Comparison of ENCODE assay signal across 8 cellular contexts in the genomic region with DNA sequence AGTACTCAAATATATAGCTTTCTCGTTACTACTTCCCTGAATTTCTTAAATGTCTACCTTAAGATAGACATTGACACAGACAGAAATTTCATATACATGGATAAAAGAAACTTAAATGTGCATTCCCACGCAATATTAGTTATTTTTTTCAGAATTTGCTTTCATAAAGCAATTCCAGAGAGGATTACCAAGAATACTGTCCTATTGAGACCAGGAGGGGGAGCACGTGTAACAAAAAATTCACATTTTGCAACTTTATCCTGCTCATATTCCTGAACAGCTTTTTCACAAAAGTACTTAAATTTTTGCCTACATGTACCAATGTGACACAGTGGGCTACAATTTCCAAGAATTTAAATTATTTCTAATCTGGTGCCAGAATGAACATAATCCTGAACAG. TPM values are rescaled to one million over a fixed set of nuclear protein-coding genes. Genes with fewer than 3 reads are reported as not detected.
DNase-seq lines count a peak whose midpoint lies in the region; ATAC-seq and TF ChIP-seq lines count a peak whose summit lies in the region.

No MANE protein-coding gene starts in this region.

- peak; percentile 78 for ATAC-seq in Panc1
- peak in 2 of 4 donors; percentile 35 to 69 for ATAC-seq in psoas muscle
- no peak for ATAC-seq in GM21737 (IDR thresholded peaks at IDR 0.05; ENCODE audit: unreplicated experiment)
- ATAC-seq in GM19463 (IDR thresholded peaks at IDR 0.05; ENCODE audit: unreplicated experiment): no peak

- peaks cover 11% of the 10 kb centered on the region for H3K36me3 ChIP-seq in Panc1 (ENCODE audit: control insufficient read depth, insufficient read depth, low read length)
- H3K36me3 ChIP-seq in psoas muscle (ENCODE audit: insufficient read depth in 1 of 2, low read depth in 1 of 2): peaks cover 3 to 100% of the 10 kb centered on the region in 2 donors
- H3K36me3 ChIP-seq in MG63: peaks cover 58% of the 10 kb centered on the region

- no TSS peak for BruUV-seq in Panc1 (replicated peaks; lab: Mats Ljungman, UMichigan)

- TF ChIP-seq POLR2A in erythroblast (IDR thresholded peaks at IDR 0.05; ENCODE audit: low read length): no peak

- H3K27me3 ChIP-seq in Panc1 (ENCODE audit: control insufficient read depth, insufficient read depth, low read length) (no peaks in the 10 kb centered on the region), psoas muscle (ENCODE audit: insufficient read depth in 3 of 3, low read length in 2 of 3) (no peaks in the 10 kb centered on the region), MG63 (no peaks in the 10 kb centered on the region)

- in situ Hi-C loops in GM13977 (cut with MboI; ENCODE audit: low pct_unique_long_range_greater_than_20kb, low sequenced_read_pairs, unreplicated experiment) (no loop called here), Panc1 (cut with HindIII; ENCODE audit: low pct_unique_long_range_greater_than_20kb, low sequenced_read_pairs) (no loop called here)

- CTCF ChIA-PET in Panc1 (lab: Charles Lee): interaction anchor here (0.6 to 1.1 kb wide), 2 partner anchors 42 to 91 kb away, joined by 3 to 16 read pairs; no protein-coding TSS in a partner anchor

- H3K4me1 ChIP-seq in Panc1 (ENCODE audit: control insufficient read depth, insufficient read depth, low read length) (no peaks in the 10 kb centered on the region), psoas muscle (no peaks in the 10 kb centered on the region)

- H3K9me3 ChIP-seq in Panc1 (ENCODE audit: control insufficient read depth, insufficient read depth, low read depth, low read length) (no peaks in the 10 kb centered on the region), psoas muscle (peaks cover 3% of the 10 kb centered on the region), MG63 (peaks cover 5% of the 10 kb centered on the region)

- intact Hi-C loops in Panc1 (cut with micrococcal nuclease; ENCODE audit: unreplicated experiment): loop anchor here (5.0 kb wide), 1 partner anchor 153 kb away; no protein-coding TSS in a partner anchor
- intact Hi-C loops in psoas muscle (cut with DNase I): loop anchor here (5.0 kb wide), 1 partner anchor 158 kb away; no protein-coding TSS in a partner anchor

- DNase-seq in AG08395 (ENCODE audit: low spot score) (peak; percentile 49), GM13977 (ENCODE audit: low spot score) (no peak), Panc1 (ENCODE audit: low read depth, low spot score) (peak; percentile 10), erythroblast (lab: John Stamatoyannopoulos, UW) (peak; percentile 35 to 71), psoas muscle (no peak), MG63 (no peak)

- H3K27ac ChIP-seq in Panc1 (ENCODE audit: low read length): no peak overlapping the region
- no peak overlapping the region for H3K27ac ChIP-seq in psoas muscle

- H3K4me3 ChIP-seq in Panc1 (ENCODE audit: low read depth in 2 of 2, low read length in 2 of 2): no peak overlapping the region
- no peak overlapping the region for H3K4me3 ChIP-seq in psoas muscle
- no peak overlapping the region for H3K4me3 ChIP-seq in MG63

- POLR2A ChIA-PET in Panc1 (lab: Charles Lee): no interaction called here

- TF ChIP-seq CTCF in GM13977 (IDR thresholded peaks at IDR 0.05; ENCODE audit: extremely low read depth, insufficient read depth, missing control alignments) (peak; percentile 43), Panc1 (IDR thresholded peaks at IDR 0.05) (peak; percentile 73; the same call in 1 of the 2 replicates), psoas muscle (IDR thresholded peaks at IDR 0.05) (peak; percentile 53)

- WGBS in psoas muscle, 3 donors: 66 to 73% (median 69%) methylated on average over 3 of the region's 3 CpGs

RNA-seq across cellular contexts. Expression of gene ERCC3, which starts 30.7 kb away (rescaled TPM):
- total RNA-seq in Panc1 (2021; ENCODE audit: unreplicated experiment): 38.0 TPM
- polyA plus RNA-seq in Panc1 (2012; ENCODE audit: insufficient read length): 32.6 TPM
- total RNA-seq in psoas muscle: 10 to 100 TPM; 28.2 to 31.2 (median 29.2) TPM
- polyA plus RNA-seq in psoas muscle: 10 to 100 TPM; 22.2 to 54.9 (median 27.2) TPM
- total RNA-seq in MG63 (2014; rRNA removed; shearing (Covaris generic); ENCODE audit: low replicate concordance): 21.4 and 35.1 TPM in 2 replicates

Comparison
In these comparisons a context has a peak if more than half of its experiments do, and no peak if none do; other contexts are left out.
1. DNase-seq: peak in AG08395 (single experiment), Panc1 (single experiment) and erythroblast (2 of 2); none in GM13977 (single experiment), psoas muscle (0 of 2) and MG63 (single experiment).
2. Peak in every context shown above with its lines, with median percentiles within 50 percentile points of each other: CTCF ChIP-seq.